Comparison of ENCODE assay signal across 8 cellular contexts in the genomic region with DNA sequence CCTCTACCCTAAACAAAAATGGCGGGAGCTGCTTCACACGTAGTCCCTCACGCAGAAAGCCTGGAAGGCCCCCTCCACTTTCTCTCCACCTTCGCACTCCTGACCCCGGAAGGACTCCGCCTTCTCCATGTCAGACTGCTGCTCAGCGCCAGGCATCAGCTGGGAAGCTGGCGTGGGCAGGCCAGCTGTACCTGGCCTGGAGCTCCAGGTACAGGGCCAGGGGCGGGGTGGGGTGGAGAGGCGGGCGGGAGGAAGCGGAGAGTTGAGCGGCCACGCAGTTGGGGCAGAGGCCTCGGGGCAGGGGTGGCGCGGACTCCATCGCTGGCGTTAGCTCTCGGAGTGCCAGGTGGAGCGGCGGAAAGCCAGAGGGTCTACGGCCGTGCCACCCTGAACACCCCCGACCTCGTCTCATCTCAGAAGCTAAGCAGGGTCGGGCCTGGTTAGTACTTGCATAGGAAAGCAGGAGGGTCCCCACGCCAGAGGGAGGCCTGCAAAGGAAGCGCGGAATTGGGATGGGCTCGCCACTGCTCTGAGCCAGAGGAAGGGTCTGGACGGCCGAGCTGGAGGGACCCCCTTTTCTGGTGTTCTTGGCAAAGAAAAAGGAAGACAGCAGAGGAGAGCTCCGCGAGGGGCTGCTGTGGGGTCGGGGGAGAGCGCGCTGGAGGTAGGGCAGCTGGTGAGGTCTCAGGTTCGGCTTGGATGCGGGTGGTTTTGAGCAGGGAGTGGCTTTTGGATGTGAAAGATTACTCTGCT. TPM values are rescaled to one million over a fixed set of nuclear protein-coding genes. Genes with fewer than 3 reads are reported as not detected.
DNase-seq lines count a peak whose midpoint lies in the region; ATAC-seq and TF ChIP-seq lines count a peak whose summit lies in the region.

A gene with protein sequence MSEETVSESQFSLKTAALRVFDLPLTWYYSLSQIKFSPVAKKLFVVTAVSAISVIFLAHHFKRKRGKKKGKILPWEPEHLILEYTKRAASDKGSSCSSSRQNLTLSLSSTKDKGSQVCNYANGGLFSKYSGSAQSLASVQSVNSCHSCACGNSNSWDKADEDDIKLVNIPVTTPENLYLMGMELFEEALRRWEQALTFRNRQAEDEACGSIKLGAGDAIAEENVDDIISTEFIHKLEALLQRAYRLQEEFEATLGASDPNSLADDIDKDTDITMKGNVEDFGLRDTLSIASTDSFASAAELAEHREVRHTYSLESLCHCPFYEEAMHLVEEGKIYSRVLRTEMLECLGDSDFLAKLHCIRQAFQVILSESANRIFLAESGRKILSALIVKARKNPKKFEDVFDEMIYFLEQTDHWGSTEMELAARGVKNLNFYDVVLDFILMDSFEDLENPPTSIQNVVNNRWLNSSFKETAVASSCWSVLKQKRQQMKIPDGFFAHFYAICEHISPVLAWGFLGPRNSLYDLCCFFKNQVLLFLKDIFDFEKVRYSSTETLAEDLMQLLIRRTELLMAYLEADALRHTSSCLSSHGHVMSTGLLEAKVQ (plus strand): TSS at position 121 of the 753 bp plus-strand sequence. CDS start 3,604 bp downstream, outside the sequence.

- H3K36me3 ChIP-seq in adrenal gland (replicated peaks in 1 of 2) (peaks cover 0 to 6% of the 10 kb centered on the region in 2 donors), heart right ventricle (peaks cover 0 to 17% (median 11%) of the 10 kb centered on the region in 9 donors)

- peak within 1 kb of the TSS; percentile 96 for H3K4me3 Mint-ChIP-seq in type B pancreatic cell

- TF ChIP-seq CTCF in GM13976 (IDR thresholded peaks at IDR 0.05; ENCODE audit: borderline replicate concordance, control extremely low read depth, extremely low read depth, insufficient read depth, missing control alignments) (no peak), adrenal gland (IDR thresholded peaks at IDR 0.05) (no peak), heart right ventricle (IDR thresholded peaks at IDR 0.05) (no peak), type B pancreatic cell (conservative IDR thresholded peaks at IDR 0.05) (no peak)

- H3K4me1 Mint-ChIP-seq in type B pancreatic cell (ENCODE audit: unreplicated experiment) = peaks cover 19% of the 10 kb centered on the region

- in situ Hi-C loops in GM13976 (cut with MboI; ENCODE audit: low sequenced_read_pairs, unreplicated experiment) = no loop called here

- DNase-seq in GM13976 (ENCODE audit: low spot score) (peak; percentile 90), NCI-H1436 treated with DMSO at 0.1 percent for 48 hours (lab: John Stamatoyannopoulos, UW) (peak; percentile 34), T follicular helper cell (ENCODE audit: low read depth) (peak; percentile 84), adrenal gland (peak; percentile 82 to 95 (median 92)), heart right ventricle (peak; percentile 80 to 94), posterior cingulate gyrus (peak; percentile 90 to 99 (median 94)), type B pancreatic cell (ENCODE audit: extremely low spot score, unreplicated experiment) (peak; percentile 83)

- H3K27me3 ChIP-seq in adrenal gland (no peaks in the 10 kb centered on the region), heart right ventricle (no peaks in the 10 kb centered on the region)

- no peaks in the 10 kb centered on the region for H3K9me3 ChIP-seq in adrenal gland (replicated peaks in 1 of 3)
- no peaks in the 10 kb centered on the region for H3K9me3 ChIP-seq in heart right ventricle

- H3K27ac ChIP-seq in adrenal gland = peak within 1 kb of the TSS in 3 of 5 donors; percentile 57 to 70 (median 62)
- H3K27ac ChIP-seq in heart right ventricle = peak within 1 kb of the TSS in 9 of 10 donors; percentile 27 to 88 (median 76)

- H3K27ac Mint-ChIP-seq in type B pancreatic cell = peak within 1 kb of the TSS; percentile 87

- no peaks in the 10 kb centered on the region for H3K9me3 Mint-ChIP-seq in type B pancreatic cell

- H3K27me3 Mint-ChIP-seq in type B pancreatic cell = no peaks in the 10 kb centered on the region

- peaks cover 9% of the 10 kb centered on the region for H3K36me3 Mint-ChIP-seq in type B pancreatic cell

- H3K4me1 ChIP-seq in adrenal gland (replicated peaks in 1 of 2) (peaks cover 0 to 13% of the 10 kb centered on the region in 2 donors), heart right ventricle (peaks cover 0 to 25% (median 19%) of the 10 kb centered on the region in 9 donors)

- WGBS in adrenal gland, 4 donors = 0 to 1% (median 0%) methylated on average over 13 to 40 of the region's 40 CpGs
- WGBS in heart right ventricle, 2 donors = 0 to 1% methylated on average over 40 of the region's 40 CpGs

- ATAC-seq in HG02852 (IDR thresholded peaks at IDR 0.05; ENCODE audit: unreplicated experiment) (peak; percentile 92), heart right ventricle (peak; percentile 97 to 99 (median 99))

- H3K4me3 ChIP-seq in adrenal gland = peak within 1 kb of the TSS; percentile 54 to 75 (median 67)
- H3K4me3 ChIP-seq in heart right ventricle = peak within 1 kb of the TSS; percentile 68 to 95 (median 87)

- TF ChIP-seq POLR2A in adrenal gland (IDR thresholded peaks at IDR 0.05) = peak in 1 of 2 donors; percentile 25

- intact Hi-C loops in adrenal gland (cut with DNase I) = no loop called here
- intact Hi-C loops in heart right ventricle (cut with DNase I) = loop anchor here in 1 of 10 donors (5.0 kb wide), 1 partner anchor 48 kb away; no protein-coding TSS in a partner anchor
- intact Hi-C loops in posterior cingulate gyrus (cut with DNase I) = loop anchor here (1.0 kb wide), 1 partner anchor 20 kb away; the partner anchor contains the start of gene USP33

RNA-seq across cellular contexts. Expression of the gene that starts here (rescaled TPM):
- total RNA-seq in adrenal gland (10 to 100 TPM in 7 of 8 donors, 1 to 10 TPM in 1; 9.6 to 24.2 (median 17.2) TPM), heart right ventricle (10 to 100 TPM in 9 of 10 donors, 1 to 10 TPM in 1; 9.9 to 14.8 (median 12.4) TPM), type B pancreatic cell (ENCODE audit: low replicate concordance) (14.5 and 15.0 TPM in 2 replicates)
- polyA plus RNA-seq in adrenal gland (10 to 100 TPM in 1 of 3 donors, 1 to 10 TPM in 2; 2.4 to 17.0 (median 2.7) TPM), heart right ventricle (1 to 10 TPM; 2.4 to 2.7 TPM)

Comparison
In these comparisons a context has a peak if more than half of its experiments do, and no peak if none do; other contexts are left out.
1. Peak in every context shown above with its lines: DNase-seq, ATAC-seq, H3K4me3 ChIP-seq and H3K27ac ChIP-seq.
2. DNase-seq: peak in every context shown above with its lines; median percentile 94 in posterior cingulate gyrus; 92 in adrenal gland; 90 in GM13976; 87 in heart right ventricle; 84 in T follicular helper cell; 83 in type B pancreatic cell; 34 in NCI-H1436 treated with DMSO at 0.1 percent for 48 hours.